In genomic region chr12:105235747-105236476, GRCh38 we compare ENCODE assay signal across 1 cellular context.
TF ChIP-seq lines count a peak whose summit lies in the region.

TSS of gene APPL2 (minus strand) at chr12:105236174. CDS start at chr12:105236012, 162 bp downstream.

TF ChIP-seq in HEK293, 187 proteins besides CTCF, POLR2A, EP300 and RAD21 (continued from another document):
- TF ChIP-seq ELK4 (IDR thresholded peaks at IDR 0.05; ENCODE audit: borderline replicate concordance, low read depth, low read length) (peak; percentile 56; the same call in 1 of the 2 replicates), ZBTB6 (tag by site-specific recombination; IDR thresholded peaks at IDR 0.05) (peak; percentile 48; the same call in 1 of the 2 replicates), ZNF514 (tag by site-specific recombination; IDR thresholded peaks at IDR 0.05) (no peak), ZSCAN30 (tag by site-specific recombination; IDR thresholded peaks at IDR 0.05) (peak; percentile 22; the same call in 1 of the 2 replicates), ZXDB (tag by site-specific recombination; IDR thresholded peaks at IDR 0.05) (0 out of 2 replicates have a peak, but pooled peaks have one; percentile 52), ZNF76 (tag by site-specific recombination; IDR thresholded peaks at IDR 0.05; ENCODE audit: borderline replicate concordance, low read depth) (no peak; the same call in 1 of the 2 replicates), ZNF580 (tag by site-specific recombination; IDR thresholded peaks at IDR 0.05) (peak; percentile 93), ZBTB8A (tag by site-specific recombination; IDR thresholded peaks at IDR 0.05) (peak; percentile 82), ZNF114 (tag by site-specific recombination; IDR thresholded peaks at IDR 0.05) (no peak), GLIS1 (tag by site-specific recombination; IDR thresholded peaks at IDR 0.05) (peak; percentile 47; the same call in 1 of the 2 replicates), ZBTB10 (tag by site-specific recombination; IDR thresholded peaks at IDR 0.05) (peak; percentile 84), ZNF658 (tag by site-specific recombination; IDR thresholded peaks at IDR 0.05) (no peak), ZNF610 (tag by site-specific recombination; IDR thresholded peaks at IDR 0.05; ENCODE audit: borderline replicate concordance) (peak; percentile 65; the same call in 1 of the 2 replicates), ZBTB20 (tag by site-specific recombination; IDR thresholded peaks at IDR 0.05) (peak; percentile 64; the same call in 1 of the 2 replicates), ZNF341 (tag by site-specific recombination; IDR thresholded peaks at IDR 0.05; ENCODE audit: low read depth) (0 out of 2 replicates have a peak, but pooled peaks have one; percentile 25), ZNF558 (tag by site-specific recombination; IDR thresholded peaks at IDR 0.05) (0 out of 2 replicates have a peak, but pooled peaks have one; percentile 22), ZNF335 (tag by site-specific recombination; conservative IDR thresholded peaks at IDR 0.05) (peak; percentile 86), PATZ1 (tag by site-specific recombination; IDR thresholded peaks at IDR 0.05) (peak; percentile 90), ZBTB11 (tag by site-specific recombination; conservative IDR thresholded peaks at IDR 0.05; ENCODE audit: low read depth) (peak; percentile 96), ZEB2 (tag by site-specific recombination; IDR thresholded peaks at IDR 0.05) (peak; percentile 77; the same call in 1 of the 2 replicates), GLIS2 (tag by site-specific recombination; IDR thresholded peaks at IDR 0.05) (peak; percentile 72; the same call in 1 of the 2 replicates), SP2 (tag by site-specific recombination; IDR thresholded peaks at IDR 0.05) (peak; percentile 70), ZNF629 (tag by site-specific recombination; IDR thresholded peaks at IDR 0.05) (0 out of 2 replicates have a peak, but pooled peaks have one; percentile 26), ZNF843 (tag by site-specific recombination; IDR thresholded peaks at IDR 0.05) (no peak), ZNF366 (tag by site-specific recombination; conservative IDR thresholded peaks at IDR 0.05) (no peak)
